8 cellular contexts compared by ENCODE assay signal in the genomic region with DNA sequence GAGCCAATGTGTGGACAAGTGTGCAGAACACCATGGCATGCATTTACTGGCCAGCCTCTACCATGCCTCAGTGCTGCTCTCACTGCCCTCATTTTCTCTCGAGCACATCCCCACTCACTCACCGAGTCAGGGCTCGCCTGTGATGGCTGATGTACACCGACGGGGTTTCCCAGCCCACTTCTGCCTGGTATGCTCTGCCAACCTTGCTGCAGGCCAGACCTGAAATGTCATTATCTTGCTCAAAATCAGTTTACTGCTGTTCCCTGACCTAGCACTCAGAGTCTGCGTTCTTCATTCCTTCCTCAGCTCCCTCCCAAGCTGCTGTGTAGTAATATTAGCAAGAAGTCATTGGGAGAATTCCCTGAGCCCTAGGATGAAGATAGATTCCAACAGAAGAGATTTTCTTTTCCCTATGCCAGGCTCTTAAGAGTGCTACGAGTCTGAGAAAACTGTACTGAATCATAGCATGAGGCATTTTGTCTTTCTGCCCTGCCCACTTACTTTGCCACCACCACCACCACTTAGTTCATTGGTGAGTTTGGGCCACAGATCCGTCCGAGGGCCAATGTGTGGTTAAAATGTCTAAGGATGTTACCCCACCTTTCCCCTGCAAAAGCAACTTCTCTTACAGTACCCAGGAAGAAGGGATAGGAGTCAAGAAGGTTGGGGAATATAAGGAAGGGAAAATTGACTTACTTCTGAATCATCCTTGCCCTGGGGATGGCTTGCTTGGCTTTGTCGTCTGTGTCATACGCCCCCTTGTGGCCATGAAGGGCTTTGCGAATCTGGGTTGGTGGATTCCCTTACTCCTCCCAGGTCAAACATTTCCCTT. TPM values are rescaled to one million over a fixed set of nuclear protein-coding genes. Genes with fewer than 3 reads are reported as not detected.
DNase-seq lines count a peak whose midpoint lies in the region; ATAC-seq and TF ChIP-seq lines count a peak whose summit lies in the region.

No MANE protein-coding gene starts in this region.

- H3K36me3 Mint-ChIP-seq in type B pancreatic cell, result peaks cover 24% of the 10 kb centered on the region

- no peak overlapping the region for H3K4me3 Mint-ChIP-seq in type B pancreatic cell

- H3K27me3 ChIP-seq in Loucy (ENCODE audit: insufficient read depth, low read length, poor library complexity, severe bottlenecking), result no peaks in the 10 kb centered on the region

- peaks cover 23% of the 10 kb centered on the region for H3K36me3 ChIP-seq in Loucy (ENCODE audit: insufficient read depth, low read length)

- peak overlapping the region; percentile 16 for H3K27ac Mint-ChIP-seq in type B pancreatic cell

- TF ChIP-seq CTCF in Loucy (conservative IDR thresholded peaks at IDR 0.05; ENCODE audit: low read length) (peak; percentile 92), type B pancreatic cell (conservative IDR thresholded peaks at IDR 0.05) (peak; percentile 90)

- H3K4me3 ChIP-seq in Loucy (ENCODE audit: low read length, poor library complexity, severe bottlenecking), result no peak overlapping the region

- peak; percentile 73 for ATAC-seq in GM19351 (IDR thresholded peaks at IDR 0.05; ENCODE audit: unreplicated experiment)

- H3K4me1 Mint-ChIP-seq in type B pancreatic cell (ENCODE audit: unreplicated experiment), result no peaks in the 10 kb centered on the region

- H3K27me3 Mint-ChIP-seq in type B pancreatic cell, result no peaks in the 10 kb centered on the region

- DNase-seq in AG20443 (ENCODE audit: low spot score) (peak; percentile 90), SHP77 treated with DMSO at 0.1 percent for 48 hours (lab: John Stamatoyannopoulos, UW) (peak; percentile 17), germinal center (ENCODE audit: low spot score) (peak; percentile 73), pons (ENCODE audit: low spot score) (peak; percentile 45), type B pancreatic cell (ENCODE audit: extremely low spot score, unreplicated experiment) (peak; percentile 78)
- peak; percentile 40 for DNase-seq in activated T-helper 9 cell treated with anti-CD3 and anti-CD28 coated beads, Interleukin-2, amount 50 U/mL, for 16 hours (ENCODE audit: low read depth)

- no peaks in the 10 kb centered on the region for H3K9me3 Mint-ChIP-seq in type B pancreatic cell

- H3K9me3 ChIP-seq in Loucy (ENCODE audit: insufficient read depth, low read depth, low read length), result no peaks in the 10 kb centered on the region

- no peak overlapping the region for H3K9ac ChIP-seq in Loucy (ENCODE audit: low read depth, low read length, poor library complexity, severe bottlenecking)

- H3K9me2 ChIP-seq in Loucy (replicated peaks; ENCODE audit: low read depth, low read length), result no peaks in the 10 kb centered on the region

- H4K20me1 ChIP-seq in Loucy (ENCODE audit: insufficient read depth, low read length, poor library complexity, severe bottlenecking), result no peaks in the 10 kb centered on the region

- H3K4me1 ChIP-seq in Loucy (ENCODE audit: insufficient read depth, low read length, poor library complexity, severe bottlenecking), result peaks cover 4% of the 10 kb centered on the region

- peak overlapping the region; percentile 46; the same call in 1 of the 2 replicates for H2AFZ ChIP-seq in Loucy (ENCODE audit: low read length)

- H3K4me2 ChIP-seq in Loucy (ENCODE audit: low read depth, low read length, poor library complexity, severe bottlenecking), result no peak overlapping the region

- H3K79me2 ChIP-seq in Loucy (ENCODE audit: insufficient read depth, low read length), result no peaks in the 10 kb centered on the region

- no peaks in the 10 kb centered on the region for H3F3A ChIP-seq in Loucy (ENCODE audit: low read depth)

RNA-seq across cellular contexts. Expression of gene BMAL2, which starts 51.0 kb away (rescaled TPM):
- total RNA-seq in type B pancreatic cell (ENCODE audit: low replicate concordance), result 10.7 and 34.3 TPM in 2 replicates

Comparison
In these comparisons a context has a peak if more than half of its experiments do, and no peak if none do; other contexts are left out.
1. DNase-seq: peak in every context shown above with its lines; median percentile 90 in AG20443; 78 in type B pancreatic cell; 73 in germinal center; 45 in pons; 40 in activated T-helper 9 cell treated with anti-CD3 and anti-CD28 coated beads, Interleukin-2, amount 50 U/mL, for 16 hours; 17 in SHP77 treated with DMSO at 0.1 percent for 48 hours.